In genomic region chr1:1956586-1957532, GRCh38 we compare ENCODE assay signal across 37 cellular contexts. TPM values are rescaled to one million over a fixed set of nuclear protein-coding genes. Genes with fewer than 3 reads are reported as not detected.
"Had no signal": no experiment of that assay in that cellular context is flagged by ENCODE, and none has a peak within 500 bp of the region (broad histone marks: within the 10 kb centered on the region; RNA-seq: fewer than 3 reads in every experiment).

No MANE protein-coding gene starts in this region.

- H3K9me3 ChIP-seq: adrenal gland, body of pancreas, colonic mucosa, heart left ventricle had no signal

- H3K4me3 Mint-ChIP-seq: activated B cell treated with CpG ODN at 0.5 μM for 24 hours; activated CD8-positive, alpha-beta memory T cell treated with anti-CD3 and anti-CD28 coated beads, Interleukin-2, amount 10 ng/mL, durations not matched to agents 7 days and 5 days; activated CD8-positive, alpha-beta T cell treated with anti-CD3 and anti-CD28 coated beads, Interleukin-2, amount 10 ng/mL, durations not matched to agents 7 days and 5 days; activated naive CD4-positive, alpha-beta T cell treated with anti-CD3 and anti-CD28 coated beads for 36 hours; activated naive CD4-positive, alpha-beta T cell treated with anti-CD3 and anti-CD28 coated beads, Interleukin-2, amount 50 U/mL, for 24 hours; activated naive CD8-positive, alpha-beta T cell treated with anti-CD3 and anti-CD28 coated beads for 36 hours; activated naive CD8-positive, alpha-beta T cell treated with anti-CD3 and anti-CD28 coated beads, Interleukin-2, amount 50 U/mL, for 24 hours; activated T-helper 1 cell treated with anti-CD3 and anti-CD28 coated beads, Interleukin-12 subunit alpha, Interleukin-12 subunit beta, Interleukin-2, Interleukin-4 antibody, amounts not matched to agents 30 ng/mL and 10 ng/mL and 1 ng/mL, durations not matched to agents 14 hours and 24 hours and 36 hours; T-cell; T-helper 1 cell treated with Interleukin-12 subunit alpha and Interleukin-12 subunit beta and Interleukin-4 antibody, amounts not matched to agents 30 μg/mL and 1 μg/mL, for 36 hours; T-helper 2 cell treated with Interferon-gamma antibody and Interleukin-4, amounts not matched to agents 5 μg/mL and 100 μg/mL, for 36 hours had no signal

- H3K36me3 Mint-ChIP-seq: activated naive CD4-positive, alpha-beta T cell treated with anti-CD3 and anti-CD28 coated beads, Interleukin-2, amount 50 U/mL, for 24 hours; T-cell had no signal

- H3K9me3 Mint-ChIP-seq: activated B cell treated with CpG ODN at 0.5 μM for 24 hours; activated naive CD4-positive, alpha-beta T cell treated with anti-CD3 and anti-CD28 coated beads, Interleukin-2, amount 50 U/mL, for 24 hours; activated T-helper 1 cell treated with anti-CD3 and anti-CD28 coated beads, Interleukin-12 subunit alpha, Interleukin-12 subunit beta, Interleukin-2, Interleukin-4 antibody, amounts not matched to agents 30 ng/mL and 10 ng/mL and 1 ng/mL, durations not matched to agents 14 hours and 24 hours and 36 hours; T-cell; T-helper 1 cell treated with Interleukin-12 subunit alpha and Interleukin-12 subunit beta and Interleukin-4 antibody, amounts not matched to agents 30 μg/mL and 1 μg/mL, for 36 hours; T-helper 2 cell treated with Interferon-gamma antibody and Interleukin-4, amounts not matched to agents 5 μg/mL and 100 μg/mL, for 36 hours had no signal

- H3K4me1 ChIP-seq: colonic mucosa had no signal

- H3K36me3 ChIP-seq: adrenal gland, colonic mucosa, heart left ventricle, WERI-Rb-1 had no signal

- DNase-seq: activated B cell treated with CpG ODN at 0.5 μM for 24 hours; activated CD4-positive, alpha-beta T cell treated with anti-CD3 and anti-CD28 coated beads for 48 hours; activated CD4-positive, alpha-beta T cell treated with anti-CD3 and anti-CD28 coated beads, Interleukin-2, amount 50 U/mL, for 1 hour; activated CD4-positive, alpha-beta T cell treated with anti-CD3 and anti-CD28 coated beads, Interleukin-2, amount 50 U/mL, for 48 hours; activated CD8-positive, alpha-beta memory T cell treated with anti-CD3 and anti-CD28 coated beads, Interleukin-2, amount 10 ng/mL, durations not matched to agents 7 days and 5 days; activated CD8-positive, alpha-beta memory T cell treated with anti-CD3 and anti-CD28 coated beads, Interleukin-2, amount 50 U/mL, for 4 hours; activated CD8-positive, alpha-beta T cell treated with anti-CD3 and anti-CD28 coated beads, Interleukin-2, amount 10 ng/mL, durations not matched to agents 7 days and 5 days; activated effector memory CD4-positive, alpha-beta T cell treated with anti-CD3 and anti-CD28 coated beads, Interleukin-2, amount 50 U/mL, for 16 hours; activated naive CD4-positive, alpha-beta T cell treated with anti-CD3 and anti-CD28 coated beads for 36 hours; activated naive CD8-positive, alpha-beta T cell treated with anti-CD3 and anti-CD28 coated beads for 36 hours; activated naive CD8-positive, alpha-beta T cell treated with anti-CD3 and anti-CD28 coated beads, Interleukin-2, amount 50 U/mL, for 24 hours; activated T-cell treated with anti-CD3 and anti-CD28 coated beads, Interleukin-2, amount 50 U/mL, for 1 hour; activated T-cell treated with anti-CD3 and anti-CD28 coated beads, Interleukin-2, amount 50 U/mL, for 48 hours; adrenal gland; amygdala; body of pancreas; caudate nucleus; colonic mucosa; effector CD8-positive, alpha-beta T cell; foreskin fibroblast; glutamatergic neuron; heart left ventricle; T-cell; T1000; WERI-Rb-1 had no signal

- H3K4me3 ChIP-seq: adrenal gland, body of pancreas, colonic mucosa, heart left ventricle had no signal

- H3K4me1 Mint-ChIP-seq: activated B cell treated with CpG ODN at 0.5 μM for 24 hours had no signal

- H3K27me3 ChIP-seq: adrenal gland, body of pancreas, colonic mucosa had no signal

- H3K27ac ChIP-seq: adrenal gland, body of pancreas, colonic mucosa, epithelial cell of prostate, heart left ventricle, WERI-Rb-1 had no signal

- H3K27ac Mint-ChIP-seq: activated B cell treated with CpG ODN at 0.5 μM for 24 hours; activated CD8-positive, alpha-beta memory T cell treated with anti-CD3 and anti-CD28 coated beads, Interleukin-2, amount 10 ng/mL, durations not matched to agents 7 days and 5 days; activated CD8-positive, alpha-beta T cell treated with anti-CD3 and anti-CD28 coated beads, Interleukin-2, amount 10 ng/mL, durations not matched to agents 7 days and 5 days; activated naive CD4-positive, alpha-beta T cell treated with anti-CD3 and anti-CD28 coated beads for 36 hours; activated naive CD4-positive, alpha-beta T cell treated with anti-CD3 and anti-CD28 coated beads, Interleukin-2, amount 50 U/mL, for 24 hours; activated naive CD8-positive, alpha-beta T cell treated with anti-CD3 and anti-CD28 coated beads for 36 hours; activated naive CD8-positive, alpha-beta T cell treated with anti-CD3 and anti-CD28 coated beads, Interleukin-2, amount 50 U/mL, for 24 hours; activated T-helper 1 cell treated with anti-CD3 and anti-CD28 coated beads, Interleukin-12 subunit alpha, Interleukin-12 subunit beta, Interleukin-2, Interleukin-4 antibody, amounts not matched to agents 30 ng/mL and 10 ng/mL and 1 ng/mL, durations not matched to agents 14 hours and 24 hours and 36 hours; activated T-helper 2 cell treated with anti-CD3 and anti-CD28 coated beads, Interferon-gamma antibody, Interleukin-2, Interleukin-4, amounts not matched to agents 10 μg/mL and 5 μg/mL and 100 μg/mL, durations not matched to agents 14 hours and 24 hours and 36 hours; T-cell; T-helper 1 cell treated with Interleukin-12 subunit alpha and Interleukin-12 subunit beta and Interleukin-4 antibody, amounts not matched to agents 30 μg/mL and 1 μg/mL, for 36 hours; T-helper 2 cell treated with Interferon-gamma antibody and Interleukin-4, amounts not matched to agents 5 μg/mL and 100 μg/mL, for 36 hours had no signal

- ATAC-seq: activated CD4-positive, CD25-positive, alpha-beta regulatory T cell treated with anti-CD3 and anti-CD28 coated beads, Interleukin-2, amount 50 U/mL, for 24 hours; activated CD8-positive, alpha-beta memory T cell treated with anti-CD3 and anti-CD28 coated beads, Interleukin-2, amount 10 ng/mL, durations not matched to agents 7 days and 5 days; activated CD8-positive, alpha-beta T cell treated with anti-CD3 and anti-CD28 coated beads, Interleukin-2, amount 10 ng/mL, durations not matched to agents 7 days and 5 days; activated naive CD8-positive, alpha-beta T cell treated with anti-CD3 and anti-CD28 coated beads, Interleukin-2, amount 50 U/mL, for 24 hours; body of pancreas; heart left ventricle; T-cell had no signal

RNA-seq across cellular contexts. Expression of gene TMEM52, which starts 37.8 kb away (rescaled TPM):
- total RNA-seq: activated CD8-positive, alpha-beta memory T cell treated with anti-CD3 and anti-CD28 coated beads, Interleukin-2, amount 10 ng/mL, durations not matched to agents 7 days and 5 days; aorta had no signal

RNA-seq across cellular contexts. Expression of gene CALML6, which starts 41.8 kb away (rescaled TPM):
- total RNA-seq: frontal cortex had no signal

RNA-seq across cellular contexts. Expression of gene CFAP74, which starts 46.7 kb away (rescaled TPM):
- total RNA-seq: activated B cell treated with CpG ODN at 0.5 μM for 24 hours; activated CD8-positive, alpha-beta memory T cell treated with anti-CD3 and anti-CD28 coated beads for 36 hours; activated CD8-positive, alpha-beta memory T cell treated with anti-CD3 and anti-CD28 coated beads, Interleukin-2, amount 10 ng/mL, durations not matched to agents 7 days and 5 days; activated CD8-positive, alpha-beta T cell treated with anti-CD3 and anti-CD28 coated beads, Interleukin-2, amount 10 ng/mL, durations not matched to agents 7 days and 5 days; activated naive CD4-positive, alpha-beta T cell treated with anti-CD3 and anti-CD28 coated beads for 36 hours; activated T-helper 1 cell treated with anti-CD3 and anti-CD28 coated beads, Interleukin-12 subunit alpha, Interleukin-12 subunit beta, Interleukin-2, Interleukin-4 antibody, amounts not matched to agents 30 ng/mL and 10 ng/mL and 1 ng/mL, durations not matched to agents 14 hours and 24 hours and 36 hours; activated T-helper 2 cell treated with anti-CD3 and anti-CD28 coated beads, Interferon-gamma antibody, Interleukin-2, Interleukin-4, amounts not matched to agents 10 μg/mL and 5 μg/mL and 100 μg/mL, durations not matched to agents 14 hours and 24 hours and 36 hours; dermis microvascular lymphatic vessel endothelial cell; endothelial cell of umbilical vein; T-cell had no signal
